ENCODE assay signal across 9 cellular contexts in genomic region chr15:57153140-57153539, GRCh38.
DNase-seq lines count a peak whose midpoint lies in the region; TF ChIP-seq lines count a peak whose summit lies in the region.
"Had no signal": no experiment of that assay in that cellular context is flagged by ENCODE, and none has a peak within 500 bp of the region (broad histone marks: within the 10 kb centered on the region; RNA-seq: fewer than 3 reads in every experiment).

No MANE protein-coding gene starts in this region.

- H3K27ac ChIP-seq in neuronal stem cell (replicated peaks; ENCODE audit: low read length), result no peak overlapping the region

- H2AK5ac ChIP-seq in neuronal stem cell (ENCODE audit: low read depth, low read length), result no peak overlapping the region

- no peak overlapping the region for H2BK15ac ChIP-seq in neuronal stem cell (ENCODE audit: low read length)

- H2BK12ac ChIP-seq in neuronal stem cell (ENCODE audit: low read length), result no peak overlapping the region

- peaks cover 33% of the 10 kb centered on the region for H3K36me3 Mint-ChIP-seq in HFFc6 (ENCODE audit: low read depth)

- no peak overlapping the region for H3K27ac Mint-ChIP-seq in HFFc6

- peaks cover 8 to 33% of the 10 kb centered on the region in 2 donors for H3K9me3 ChIP-seq in neuronal stem cell (replicated peaks in 1 of 2; ENCODE audit: control insufficient read depth in 2 of 2, insufficient read depth in 1 of 2, low read depth in 1 of 2, low read length in 2 of 2)

- H3K27me3 ChIP-seq in neuronal stem cell (ENCODE audit: control insufficient read depth in 3 of 3, insufficient read depth in 3 of 3, low read depth in 1 of 3, low read length in 3 of 3), result no peaks in the 10 kb centered on the region

- no peak overlapping the region for H2BK120ac ChIP-seq in neuronal stem cell (ENCODE audit: low read depth, low read length)

- no peak overlapping the region for H3K4ac ChIP-seq in neuronal stem cell (ENCODE audit: low read length)

- H3K4me3 ChIP-seq in fibroblast of the aortic adventitia (ENCODE audit: low read depth, low read length), result no peak overlapping the region
- no peak overlapping the region for H3K4me3 ChIP-seq in neuronal stem cell (ENCODE audit: low read length in 2 of 2)

- no peak overlapping the region for H3K4me2 ChIP-seq in neuronal stem cell (ENCODE audit: insufficient read depth, low read length, poor library complexity, severe bottlenecking)

- WGBS in neuronal stem cell (ENCODE audit: extremely low coverage in 2 of 2, insufficient read length in 2 of 2, insufficient replicate concordance in 1 of 2), 2 donors, result no CpG with 5 or more reads among the region's 2 CpGs

- no peaks in the 10 kb centered on the region for H3K79me1 ChIP-seq in neuronal stem cell (ENCODE audit: low read depth, low read length)

- H3K4me1 ChIP-seq in neuronal stem cell (ENCODE audit: control insufficient read depth in 2 of 2, insufficient read depth in 1 of 2, low read depth in 1 of 2, low read length in 2 of 2), result peaks cover 2 to 5% of the 10 kb centered on the region in 2 donors

- H3K23ac ChIP-seq in neuronal stem cell (ENCODE audit: low read depth, low read length, poor library complexity), result no peak overlapping the region

- H3K4me1 Mint-ChIP-seq in HFFc6 (ENCODE audit: low read depth), result peaks cover 63% of the 10 kb centered on the region

- no peak overlapping the region for H3K9ac ChIP-seq in neuronal stem cell (ENCODE audit: low read depth, low read length, poor library complexity)

- no peak overlapping the region for H3K4me3 Mint-ChIP-seq in HFFc6

- no peak for TF ChIP-seq CTCF in fibroblast of the aortic adventitia (IDR thresholded peaks at IDR 0.05; ENCODE audit: insufficient read depth, low read length)
- TF ChIP-seq CTCF in HFFc6 (IDR thresholded peaks at IDR 0.05), result no peak

- H3K9me3 Mint-ChIP-seq in HFFc6, result peaks cover 21% of the 10 kb centered on the region

- H3K27me3 Mint-ChIP-seq in HFFc6 (ENCODE audit: insufficient read depth), result peaks cover 3% of the 10 kb centered on the region

- H4K8ac ChIP-seq in neuronal stem cell (ENCODE audit: low read depth, low read length), result no peak overlapping the region

- H2AFZ ChIP-seq in neuronal stem cell (ENCODE audit: low read length), result no peak overlapping the region

- H3K18ac ChIP-seq in neuronal stem cell (ENCODE audit: low read length), result no peak overlapping the region

- no peak overlapping the region for H4K91ac ChIP-seq in neuronal stem cell (ENCODE audit: low read depth, low read length, poor library complexity)

- no peak overlapping the region for H3K14ac ChIP-seq in neuronal stem cell (ENCODE audit: low read length)

- peaks cover 6 to 27% of the 10 kb centered on the region in 2 donors for H3K36me3 ChIP-seq in neuronal stem cell (replicated peaks in 1 of 2; ENCODE audit: control insufficient read depth in 2 of 2, insufficient read depth in 2 of 2, low read length in 2 of 2)

- peak; percentile 6 for DNase-seq in stimulated activated CD4-positive, alpha-beta T cell treated with anti-CD3 and anti-CD28 coated beads, Interleukin-1b, Interleukin-23, amount 100 ng/mL, for 48 hours
- DNase-seq in stimulated activated CD4-positive, alpha-beta T cell treated with anti-CD3 and anti-CD28 coated beads, Interleukin-2, amount 100 ng/mL, for 24 hours, result no peak
- peak; percentile 19 for DNase-seq in RPMI8226
- peak; percentile 69 for DNase-seq in fibroblast of the aortic adventitia (ENCODE audit: low read depth)
- DNase-seq in neuronal stem cell (ENCODE audit: low spot score), result no peak
- no peak for DNase-seq in NCI-H2227 (lab: John Stamatoyannopoulos, UW; ENCODE audit: unreplicated experiment)
- DNase-seq in HFFc6, result no peak
- no peak for DNase-seq in NK-92 treated with Interleukin-12 subunit alpha and Interleukin-12 subunit beta, amount 100 ng/mL, for 24 hours (lab: John Stamatoyannopoulos, UW)
- DNase-seq: NCI-H345 had no signal

- no peak overlapping the region for H2BK5ac ChIP-seq in neuronal stem cell (ENCODE audit: low read length)

Comparison
In these comparisons a context has a peak if more than half of its experiments do, and no peak if none do; other contexts are left out.
1. DNase-seq: peak in stimulated activated CD4-positive, alpha-beta T cell treated with anti-CD3 and anti-CD28 coated beads, Interleukin-1b, Interleukin-23, amount 100 ng/mL, for 48 hours (single experiment), RPMI8226 (single experiment) and fibroblast of the aortic adventitia (single experiment); none in stimulated activated CD4-positive, alpha-beta T cell treated with anti-CD3 and anti-CD28 coated beads, Interleukin-2, amount 100 ng/mL, for 24 hours (0 of 2), neuronal stem cell (single experiment), NCI-H2227 (single experiment), HFFc6 (single experiment) and NK-92 treated with Interleukin-12 subunit alpha and Interleukin-12 subunit beta, amount 100 ng/mL, for 24 hours (single experiment).